ENCODE assay signal across 12 cellular contexts in genomic region chr3:125004196-125004595, GRCh38. TPM values are rescaled to one million over a fixed set of nuclear protein-coding genes. Genes with fewer than 3 reads are reported as not detected.
DNase-seq lines count a peak whose midpoint lies in the region; ATAC-seq and TF ChIP-seq lines count a peak whose summit lies in the region.
"Had no signal": no experiment of that assay in that cellular context is flagged by ENCODE, and none has a peak within 500 bp of the region (broad histone marks: within the 10 kb centered on the region; RNA-seq: fewer than 3 reads in every experiment).

No MANE protein-coding gene starts in this region.

- no peak overlapping the region for H2AFZ ChIP-seq in Karpas-422 (ENCODE audit: low read length)
- H2AFZ ChIP-seq in hepatocyte: no peak overlapping the region

- no peak for TF ChIP-seq POLR2A in gastrocnemius medialis (IDR thresholded peaks at IDR 0.05)

- H3K36me3 Mint-ChIP-seq in CD8-positive, alpha-beta T cell: peaks cover 90% of the 10 kb centered on the region
- H3K36me3 Mint-ChIP-seq in MCF 10A (ENCODE audit: insufficient read depth, unreplicated experiment): peaks cover 56% of the 10 kb centered on the region

- H3K4me3 ChIP-seq in CD8-positive, alpha-beta T cell (ENCODE audit: low read depth, low read length): no peak overlapping the region
- H3K4me3 ChIP-seq in Karpas-422 (ENCODE audit: low read length) (no peak overlapping the region), hepatocyte (no peak overlapping the region), gastrocnemius medialis (no peak overlapping the region)

- H3K27me3 ChIP-seq in CD8-positive, alpha-beta T cell (ENCODE audit: insufficient read depth, low read length): no peaks in the 10 kb centered on the region
- no peaks in the 10 kb centered on the region for H3K27me3 ChIP-seq in Karpas-422 (ENCODE audit: low read length)
- no peaks in the 10 kb centered on the region for H3K27me3 ChIP-seq in hepatocyte
- H3K27me3 ChIP-seq in gastrocnemius medialis: no peaks in the 10 kb centered on the region

- no peak overlapping the region for H3K4me2 ChIP-seq in Karpas-422 (ENCODE audit: low read depth, low read length, poor library complexity, severe bottlenecking)
- peak overlapping the region; percentile 33 for H3K4me2 ChIP-seq in hepatocyte

- H3K9me2 ChIP-seq in Karpas-422 (replicated peaks; ENCODE audit: insufficient read depth, low read length) (no peaks in the 10 kb centered on the region), hepatocyte (replicated peaks; ENCODE audit: insufficient read depth) (no peaks in the 10 kb centered on the region)

- CTCF ChIA-PET in CD8-positive, alpha-beta T cell (lab: Charles Lee): no interaction called here
- CTCF ChIA-PET in MCF 10A (lab: Yijun Ruan, JAX): interaction anchor here (0.6 to 3.2 kb wide), 5 partner anchors 8 to 468 kb away, joined by 3 to 21 read pairs (median 3); no protein-coding TSS in a partner anchor

- intact Hi-C loops in CD8-positive, alpha-beta T cell (cut with DNase I, micrococcal nuclease): loop anchor here in 1 of 2 experiments (5.0 kb wide), 2 partner anchors 48 to 138 kb away; no protein-coding TSS in a partner anchor
- intact Hi-C loops in gastrocnemius medialis (cut with DNase I; ENCODE audit: low total_unique reads) (loop anchor here (5.0 kb wide), 1 partner anchor 583 kb away; no protein-coding TSS in a partner anchor), MCF 10A (cut with micrococcal nuclease) (no loop called here)

- in situ Hi-C loops in gastrocnemius medialis (cut with MboI; ENCODE audit: low sequenced_read_pairs in 4 of 4): no loop called here

- DNase-seq in CD8-positive, alpha-beta T cell: no peak
- DNase-seq in Karpas-422 (no peak), hepatocyte (ENCODE audit: low spot score) (no peak), gastrocnemius medialis (no peak), GM10266 (ENCODE audit: extremely low spot score) (no peak), NCI-H2171 treated with DMSO at 0.1 percent for 48 hours (lab: John Stamatoyannopoulos, UW) (no peak), MCF 10A (ENCODE audit: unreplicated experiment) (no peak)
- DNase-seq: GDM1; naive B cell; NCI-H2029; stimulated activated naive CD8-positive, alpha-beta T cell treated with anti-CD3 and anti-CD28 coated beads, Interleukin-15, amount 100 ng/mL, for 72 hours had no signal

- H3K27ac Mint-ChIP-seq in CD8-positive, alpha-beta T cell: peak overlapping the region; percentile 49
- no peak overlapping the region for H3K27ac Mint-ChIP-seq in MCF 10A (ENCODE audit: low read depth, unreplicated experiment)

- H3K9ac ChIP-seq in Karpas-422 (ENCODE audit: low read length): no peak overlapping the region

- H3K27me3 Mint-ChIP-seq in CD8-positive, alpha-beta T cell (ENCODE audit: low read depth): no peaks in the 10 kb centered on the region
- H3K27me3 Mint-ChIP-seq in MCF 10A (ENCODE audit: insufficient read depth, unreplicated experiment): no peaks in the 10 kb centered on the region
- H3K27me3 Mint-ChIP-seq: IgD-negative memory B cell; naive B cell; stimulated activated naive CD8-positive, alpha-beta T cell treated with anti-CD3 and anti-CD28 coated beads, Interleukin-15, amount 100 ng/mL, for 72 hours had no signal

- H4K20me1 ChIP-seq in Karpas-422 (ENCODE audit: insufficient read depth, low read depth, low read length) (no peaks in the 10 kb centered on the region; the same call in 1 of the 2 replicates), hepatocyte (ENCODE audit: insufficient read depth, poor library complexity, severe bottlenecking) (no peaks in the 10 kb centered on the region)

- H3K4me3 Mint-ChIP-seq in CD8-positive, alpha-beta T cell: no peak overlapping the region
- H3K4me3 Mint-ChIP-seq in MCF 10A (ENCODE audit: unreplicated experiment): no peak overlapping the region
- H3K4me3 Mint-ChIP-seq: IgD-negative memory B cell; naive B cell; stimulated activated naive CD8-positive, alpha-beta T cell treated with anti-CD3 and anti-CD28 coated beads, Interleukin-15, amount 100 ng/mL, for 72 hours had no signal

- POLR2A ChIA-PET in CD8-positive, alpha-beta T cell (lab: Charles Lee): no interaction called here
- POLR2A ChIA-PET in MCF 10A (lab: Yijun Ruan, JAX): interaction anchor here (0.5 kb wide), 1 partner anchor 106 kb away, joined by 3 read pairs; no protein-coding TSS in a partner anchor

- H3K4me1 ChIP-seq in CD8-positive, alpha-beta T cell (ENCODE audit: insufficient read depth, low read length): peaks cover 17% of the 10 kb centered on the region
- H3K4me1 ChIP-seq in Karpas-422 (ENCODE audit: low read length): peaks cover 39% of the 10 kb centered on the region
- peaks cover 41% of the 10 kb centered on the region for H3K4me1 ChIP-seq in hepatocyte (ENCODE audit: insufficient read depth)
- peaks cover 21 to 51% of the 10 kb centered on the region in 2 donors for H3K4me1 ChIP-seq in gastrocnemius medialis

- H3K79me2 ChIP-seq in Karpas-422 (ENCODE audit: low read length) (peaks cover 28% of the 10 kb centered on the region), hepatocyte (no peaks in the 10 kb centered on the region)

- H3K9me3 Mint-ChIP-seq in CD8-positive, alpha-beta T cell: no peaks in the 10 kb centered on the region
- H3K9me3 Mint-ChIP-seq in MCF 10A (ENCODE audit: unreplicated experiment): no peaks in the 10 kb centered on the region
- H3K9me3 Mint-ChIP-seq: IgD-negative memory B cell; naive B cell; stimulated activated naive CD8-positive, alpha-beta T cell treated with anti-CD3 and anti-CD28 coated beads, Interleukin-15, amount 100 ng/mL, for 72 hours had no signal

- H3K27ac ChIP-seq in CD8-positive, alpha-beta T cell (ENCODE audit: low read depth, low read length): no peak overlapping the region
- 0 out of 2 replicates have a peak overlapping the region, but pooled peaks have one; percentile 13 for H3K27ac ChIP-seq in Karpas-422 (ENCODE audit: low read length)
- peak overlapping the region; percentile 94 for H3K27ac ChIP-seq in hepatocyte
- peak overlapping the region; percentile 46 to 75 (median 59) for H3K27ac ChIP-seq in gastrocnemius medialis

- 86% methylated on average over 3 of the region's 3 CpGs for WGBS in hepatocyte (ENCODE audit: low lambda C conversion rate, missing lambda C conversion rate)

- ATAC-seq in CD8-positive, alpha-beta T cell: no peak
- no peak for ATAC-seq in gastrocnemius medialis
- ATAC-seq: stimulated activated naive CD8-positive, alpha-beta T cell treated with anti-CD3 and anti-CD28 coated beads, Interleukin-15, amount 100 ng/mL, for 72 hours had no signal

- H3K9me3 ChIP-seq in CD8-positive, alpha-beta T cell (ENCODE audit: low read length): no peaks in the 10 kb centered on the region
- no peaks in the 10 kb centered on the region for H3K9me3 ChIP-seq in Karpas-422 (ENCODE audit: low read length)
- no peaks in the 10 kb centered on the region for H3K9me3 ChIP-seq in hepatocyte (ENCODE audit: low read depth)
- no peaks in the 10 kb centered on the region for H3K9me3 ChIP-seq in gastrocnemius medialis

- BruUV-seq in MCF 10A (replicated peaks; lab: Mats Ljungman, UMichigan): no TSS peak

- no peak for TF ChIP-seq CTCF in CD8-positive, alpha-beta T cell (IDR thresholded peaks at IDR 0.05)
- TF ChIP-seq CTCF in hepatocyte (IDR thresholded peaks at IDR 0.05; ENCODE audit: poor library complexity) (no peak), gastrocnemius medialis (IDR thresholded peaks at IDR 0.05 in 4 of 5, conservative IDR thresholded peaks at IDR 0.05 in 1 of 5) (no peak), GM10266 (IDR thresholded peaks at IDR 0.05; ENCODE audit: control insufficient read depth, insufficient read depth, low read depth, missing control alignments) (no peak), MCF 10A (IDR thresholded peaks at IDR 0.05; ENCODE audit: unreplicated experiment) (no peak)

- peaks cover 21% of the 10 kb centered on the region for H3K4me1 Mint-ChIP-seq in CD8-positive, alpha-beta T cell (ENCODE audit: low read depth)
- no peaks in the 10 kb centered on the region for H3K4me1 Mint-ChIP-seq in MCF 10A (ENCODE audit: insufficient read depth, unreplicated experiment)
- H3K4me1 Mint-ChIP-seq: IgD-negative memory B cell, naive B cell had no signal

- peaks cover 22% of the 10 kb centered on the region for H3K36me3 ChIP-seq in CD8-positive, alpha-beta T cell (ENCODE audit: insufficient read depth, low read length)
- peaks cover 93% of the 10 kb centered on the region for H3K36me3 ChIP-seq in Karpas-422 (ENCODE audit: insufficient read depth, low read length)
- no peaks in the 10 kb centered on the region for H3K36me3 ChIP-seq in hepatocyte (replicated peaks; ENCODE audit: insufficient read depth, low read depth)
- H3K36me3 ChIP-seq in gastrocnemius medialis: peaks cover 0 to 17% of the 10 kb centered on the region in 2 donors

RNA-seq across cellular contexts. Expression of gene HEG1, which starts 51.6 kb away (rescaled TPM):
- 10 to 100 TPM; 20.8 to 21.5 TPM for total RNA-seq in CD8-positive, alpha-beta T cell
- 57.3 and 57.9 TPM in 2 replicates for total RNA-seq in Karpas-422 (2014; rRNA removed; shearing (Covaris generic); ENCODE audit: low replicate concordance)
- total RNA-seq in hepatocyte: 25.1 and 27.2 TPM in 2 replicates
- 22.5 and 27.3 TPM in 2 replicates for polyA plus RNA-seq in hepatocyte
- 10 to 100 TPM in 3 of 4 donors, 1 to 10 TPM in 1; 9.8 to 27.1 (median 17.6) TPM for total RNA-seq in gastrocnemius medialis
- 8.6 and 10.3 TPM in 2 replicates for total RNA-seq in MCF 10A (2022)
